24 cellular contexts compared by ENCODE assay signal in genomic region chr2:210954508-210954907, GRCh38.
"Had no signal": no experiment of that assay in that cellular context is flagged by ENCODE, and none has a peak within 500 bp of the region (broad histone marks: within the 10 kb centered on the region; RNA-seq: fewer than 3 reads in every experiment).

No MANE protein-coding gene starts in this region.

- DNase-seq: activated CD4-positive, alpha-beta T cell treated with anti-CD3 and anti-CD28 coated beads for 48 hours; activated CD4-positive, alpha-beta T cell treated with anti-CD3 and anti-CD28 coated beads, Interleukin-2, amount 50 U/mL, for 4 hours; activated CD4-positive, CD25-positive, alpha-beta regulatory T cell treated with anti-CD3 and anti-CD28 coated beads, Interleukin-2, amount 50 U/mL, for 72 hours; activated CD8-positive, alpha-beta T cell treated with anti-CD3 and anti-CD28 coated beads, Interleukin-2, amount 10 ng/mL, durations not matched to agents 7 days and 5 days; activated effector memory CD4-positive, alpha-beta T cell treated with anti-CD3 and anti-CD28 coated beads, Interleukin-2, amount 50 U/mL, for 16 hours; activated naive CD4-positive, alpha-beta T cell treated with Interleukin-2 at 50 U/mL for 16 hours; activated naive CD8-positive, alpha-beta T cell treated with anti-CD3 and anti-CD28 coated beads, Interleukin-2, amount 50 U/mL, for 24 hours; activated T-cell treated with anti-CD3 and anti-CD28 coated beads, Interleukin-2, amount 50 U/mL, for 4 hours; amniotic stem cell; body of pancreas; central memory CD4-positive, alpha-beta T cell; Karpas-422; MM.1S; NCI-H1436; NCI-H1694 treated with DMSO at 0.1 percent for 48 hours; NCI-H2029 treated with DMSO at 0.1 percent for 48 hours; NCI-H2171; NCI-H2227 treated with DMSO at 0.1 percent for 48 hours; NCI-H526; RPMI8226; SJCRH30; T-helper 17 cell; T-helper 9 cell had no signal

- FAIRE-seq: bronchial epithelial cell had no signal
